17 cellular contexts compared by ENCODE assay signal in the genomic region with DNA sequence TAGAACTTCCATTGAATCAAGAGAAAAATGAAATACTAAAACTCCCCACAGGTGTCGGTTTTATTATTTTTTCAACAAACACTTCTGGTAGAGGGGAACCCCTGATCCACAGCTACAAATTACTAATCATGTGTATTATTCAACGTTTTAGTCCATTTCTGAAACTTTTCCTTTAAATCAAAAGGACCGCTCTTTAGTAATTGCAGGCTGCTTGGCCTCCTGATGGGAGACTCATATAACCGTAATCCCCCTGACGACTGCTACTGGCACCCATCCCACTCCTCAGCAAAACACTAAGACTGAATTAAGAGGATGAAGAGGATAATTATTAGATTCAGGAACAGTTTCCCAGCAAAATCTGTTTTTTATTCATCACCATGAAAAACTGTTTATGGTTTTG. TPM values are rescaled to one million over a fixed set of nuclear protein-coding genes. Genes with fewer than 3 reads are reported as not detected.
A peak's percentile ranks its signal among the peaks of the same experiment; 100 is the strongest.
DNase-seq lines count a peak whose midpoint lies in the region; TF ChIP-seq lines count a peak whose summit lies in the region.
"Had no signal": no experiment of that assay in that cellular context is flagged by ENCODE, and none has a peak within 500 bp of the region (broad histone marks: within the 10 kb centered on the region; RNA-seq: fewer than 3 reads in every experiment).

No MANE protein-coding gene starts in this region.

- H3K9me3 Mint-ChIP-seq in endothelial cell (ENCODE audit: unreplicated experiment): no peaks in the 10 kb centered on the region
- H3K9me3 Mint-ChIP-seq: GM23338, T-cell had no signal

- no peaks in the 10 kb centered on the region for H3K36me3 ChIP-seq in trophoblast cell (ENCODE audit: control insufficient read depth in 1 of 2, insufficient read depth in 2 of 2, low read length in 2 of 2)

- no peaks in the 10 kb centered on the region for H3K27me3 Mint-ChIP-seq in endothelial cell (ENCODE audit: unreplicated experiment)
- H3K27me3 Mint-ChIP-seq: T-cell had no signal

- no peak overlapping the region for H3K14ac ChIP-seq in trophoblast cell (ENCODE audit: low read length)

- H3K18ac ChIP-seq in trophoblast cell (ENCODE audit: low read length): no peak overlapping the region

- DNase-seq in NCI-H748 (lab: John Stamatoyannopoulos, UW; ENCODE audit: unreplicated experiment) (peak; percentile 32), NCI-H748 treated with DMSO at 0.1 percent for 48 hours (lab: John Stamatoyannopoulos, UW) (no peak), NCI-H2227 treated with DMSO at 0.1 percent for 48 hours (lab: John Stamatoyannopoulos, UW) (peak; percentile 91), astrocyte of the hippocampus (ENCODE audit: low read depth, low spot score) (peak; percentile 59), retinal pigment epithelial cell (ENCODE audit: low read depth) (peak; percentile 68), endothelial cell (ENCODE audit: low spot score) (no peak), GM19238 (ENCODE audit: insufficient read length, low spot score) (no peak), trophoblast cell (no peak)
- DNase-seq: DND-41, GF-D8, KBM-7, NCI-H1048, PC-9, T-cell had no signal

- H3K4me1 ChIP-seq in trophoblast cell (ENCODE audit: control insufficient read depth in 1 of 2, insufficient read depth in 2 of 2, low read length in 2 of 2): no peaks in the 10 kb centered on the region

- H2BK5ac ChIP-seq in trophoblast cell (ENCODE audit: low read depth, low read length, poor library complexity): no peak overlapping the region

- TF ChIP-seq CTCF in retinal pigment epithelial cell (conservative IDR thresholded peaks at IDR 0.05; ENCODE audit: low read depth, low read length) (no peak), endothelial cell (IDR thresholded peaks at IDR 0.05; ENCODE audit: unreplicated experiment) (no peak)

- no peaks in the 10 kb centered on the region for H3K36me3 Mint-ChIP-seq in endothelial cell (ENCODE audit: low read depth, unreplicated experiment)

- WGBS in trophoblast cell (ENCODE audit: extremely low coverage, insufficient coverage, insufficient read length): no CpG with 5 or more reads among the region's 5 CpGs

- H2AK5ac ChIP-seq in trophoblast cell (ENCODE audit: low read length): no peak overlapping the region

- no peak overlapping the region for H4K12ac ChIP-seq in trophoblast cell (ENCODE audit: low read depth, low read length)

- H3K4me3 ChIP-seq in retinal pigment epithelial cell (ENCODE audit: low read length) (no peak overlapping the region), trophoblast cell (ENCODE audit: low read depth, low read length) (no peak overlapping the region)
- H3K4me3 ChIP-seq: GM23338, PC-9, SK-N-MC had no signal

- no peak overlapping the region for H3K9ac ChIP-seq in trophoblast cell (ENCODE audit: low read length)

- H3K27ac Mint-ChIP-seq in endothelial cell (ENCODE audit: unreplicated experiment): no peak overlapping the region
- H3K27ac Mint-ChIP-seq: GM23338, T-cell had no signal

- no peak overlapping the region for H4K8ac ChIP-seq in trophoblast cell (ENCODE audit: low read depth, low read length)

- no peak overlapping the region for H4K91ac ChIP-seq in trophoblast cell (ENCODE audit: low read depth, low read length)

- no peak overlapping the region for H3K4me3 Mint-ChIP-seq in endothelial cell (ENCODE audit: unreplicated experiment)
- H3K4me3 Mint-ChIP-seq: GM23338, T-cell had no signal

- H3K4ac ChIP-seq in trophoblast cell (ENCODE audit: low read depth, low read length): no peak overlapping the region

- no peak overlapping the region for H3K27ac ChIP-seq in trophoblast cell (ENCODE audit: low read depth, low read length)
- H3K27ac ChIP-seq: C4-2B, PC-9, SK-N-MC had no signal

- H2BK120ac ChIP-seq in trophoblast cell (ENCODE audit: insufficient read depth, low read length, poor library complexity): no peak overlapping the region

- no peaks in the 10 kb centered on the region for H3K27me3 ChIP-seq in trophoblast cell (ENCODE audit: insufficient read depth, low read length)

- H2BK12ac ChIP-seq in trophoblast cell (ENCODE audit: low read length): no peak overlapping the region

- no peak overlapping the region for H3K23ac ChIP-seq in trophoblast cell (ENCODE audit: low read length)

- peaks cover 2% of the 10 kb centered on the region for H3K4me1 Mint-ChIP-seq in endothelial cell (ENCODE audit: unreplicated experiment)
- H3K4me1 Mint-ChIP-seq: T-cell had no signal

- no peaks in the 10 kb centered on the region for H3K79me2 ChIP-seq in trophoblast cell (ENCODE audit: control insufficient read depth, insufficient read depth, low read length, poor library complexity)

- H3K4me2 ChIP-seq in trophoblast cell (ENCODE audit: low read length): no peak overlapping the region
- H3K4me2 ChIP-seq: GM23338, PC-9 had no signal

- no peak overlapping the region for H2AFZ ChIP-seq in trophoblast cell (ENCODE audit: insufficient read depth, low read length, poor library complexity)
- H2AFZ ChIP-seq: GM23338, PC-9 had no signal

- no peaks in the 10 kb centered on the region for H3K9me3 ChIP-seq in trophoblast cell (ENCODE audit: insufficient read depth, low read depth, low read length)

- no peaks in the 10 kb centered on the region for H3K79me1 ChIP-seq in trophoblast cell (ENCODE audit: low read length)

RNA-seq across cellular contexts. Expression of a gene that starts 46.4 kb away (rescaled TPM):
- 2.7 TPM for total RNA-seq in endothelial cell (ENCODE audit: unreplicated experiment)
- polyA plus RNA-seq in trophoblast cell (2013): not detected in 2 replicates
- total RNA-seq: T-cell had no signal

Comparison
In these comparisons a context has a peak if more than half of its experiments do, and no peak if none do; other contexts are left out.
1. DNase-seq: peak in NCI-H748 (single experiment), NCI-H2227 treated with DMSO at 0.1 percent for 48 hours (single experiment), astrocyte of the hippocampus (single experiment) and retinal pigment epithelial cell (single experiment); none in NCI-H748 treated with DMSO at 0.1 percent for 48 hours (single experiment), endothelial cell (single experiment), GM19238 (single experiment) and trophoblast cell (0 of 2).